Comparison of ENCODE assay signal across 8 cellular contexts in the genomic region with DNA sequence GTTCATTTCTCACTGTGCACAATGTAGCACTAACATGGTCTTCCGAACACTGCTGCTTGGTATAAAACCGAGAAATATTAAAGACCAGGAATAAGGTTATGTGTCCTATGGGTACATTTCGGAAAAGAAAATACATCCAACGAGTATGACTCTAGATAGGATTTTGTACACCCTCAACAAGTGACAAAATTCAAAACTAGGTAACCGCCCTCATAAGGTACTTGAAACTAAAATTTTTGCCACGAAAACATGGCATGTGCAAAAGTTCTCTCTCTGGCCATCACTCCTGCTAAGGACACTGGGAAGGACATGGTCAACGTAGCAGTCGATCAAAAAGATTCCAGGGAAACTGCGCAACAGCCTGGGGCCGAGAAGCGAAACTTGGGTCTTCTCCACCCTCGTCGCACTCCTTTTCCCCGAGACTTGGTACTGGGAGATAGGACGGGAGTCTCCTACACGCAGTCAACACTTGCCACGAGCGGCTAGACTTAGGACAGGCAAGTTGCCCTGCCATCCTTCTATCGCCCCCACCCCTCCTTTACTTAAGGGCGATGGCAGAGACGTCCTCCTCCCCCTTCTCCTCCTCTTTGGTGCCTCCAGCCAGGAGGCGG. TPM values are rescaled to one million over a fixed set of nuclear protein-coding genes. Genes with fewer than 3 reads are reported as not detected.
DNase-seq lines count a peak whose midpoint lies in the region; ATAC-seq and TF ChIP-seq lines count a peak whose summit lies in the region.

No MANE protein-coding gene starts in this region.

- H3K27ac Mint-ChIP-seq in activated T-cell treated with anti-CD3 and anti-CD28 coated beads, Interleukin-2, amount 50 U/mL, for 24 hours, result peak overlapping the region; percentile 100
- H3K27ac Mint-ChIP-seq in activated naive CD8-positive, alpha-beta T cell treated with anti-CD3 and anti-CD28 coated beads, Interleukin-2, amount 10 ng/mL, durations not matched to agents 7 days and 5 days, result peak overlapping the region; percentile 99

- peak overlapping the region; percentile 79 for H2BK120ac ChIP-seq in trophoblast cell (ENCODE audit: insufficient read depth, low read length, poor library complexity)

- POLR2A ChIA-PET in activated naive CD8-positive, alpha-beta T cell treated with anti-CD3 and anti-CD28 coated beads, Interleukin-2, amount 10 ng/mL, durations not matched to agents 7 days and 5 days (lab: Charles Lee), result interaction anchor here (1.2 to 4.8 kb wide), 6 partner anchors 10 to 273 kb away, joined by 3 to 86 read pairs (median 10); a partner anchor contains a TSS

- H3K79me2 ChIP-seq in KMS-11 (ENCODE audit: insufficient read depth, low read depth), result peaks cover 46% of the 10 kb centered on the region
- peaks cover 14% of the 10 kb centered on the region for H3K79me2 ChIP-seq in trophoblast cell (ENCODE audit: control insufficient read depth, insufficient read depth, low read length, poor library complexity)

- H3K27me3 ChIP-seq in KMS-11 (ENCODE audit: insufficient read depth, low read depth) (no peaks in the 10 kb centered on the region), heart right ventricle (no peaks in the 10 kb centered on the region), trophoblast cell (ENCODE audit: insufficient read depth, low read length) (no peaks in the 10 kb centered on the region)

- peak overlapping the region; percentile 96 for H3K27ac ChIP-seq in KMS-11
- H3K27ac ChIP-seq in heart right ventricle, result peak overlapping the region; percentile 95 to 100 (median 99)
- H3K27ac ChIP-seq in trophoblast cell (ENCODE audit: low read depth, low read length), result peak overlapping the region; percentile 98

- H3K4me3 ChIP-seq in KMS-11 (IDR thresholded peaks at IDR 0.05; ENCODE audit: insufficient read depth, low read depth, low read length), result peak overlapping the region; percentile 86
- H3K4me3 ChIP-seq in heart right ventricle, result peak overlapping the region; percentile 64 to 90 (median 79)
- peak overlapping the region; percentile 90 for H3K4me3 ChIP-seq in trophoblast cell (ENCODE audit: low read depth, low read length)

- peak overlapping the region; percentile 75 for H3K18ac ChIP-seq in trophoblast cell (ENCODE audit: low read length)

- peaks cover 59% of the 10 kb centered on the region for H3K4me1 Mint-ChIP-seq in activated T-cell treated with anti-CD3 and anti-CD28 coated beads, Interleukin-2, amount 50 U/mL, for 24 hours (ENCODE audit: low read depth)
- H3K4me1 Mint-ChIP-seq in activated naive CD8-positive, alpha-beta T cell treated with anti-CD3 and anti-CD28 coated beads, Interleukin-2, amount 10 ng/mL, durations not matched to agents 7 days and 5 days, result peaks cover 31% of the 10 kb centered on the region

- no peaks in the 10 kb centered on the region for H4K20me1 ChIP-seq in KMS-11 (ENCODE audit: insufficient read depth)

- H3K36me3 ChIP-seq in KMS-11 (ENCODE audit: insufficient read depth) (no peaks in the 10 kb centered on the region; the same call in 1 of the 2 replicates), heart right ventricle (peaks cover 0 to 30% (median 11%) of the 10 kb centered on the region in 9 donors), trophoblast cell (ENCODE audit: control insufficient read depth in 1 of 2, insufficient read depth in 2 of 2, low read length in 2 of 2) (peaks cover 0 to 2% of the 10 kb centered on the region in 2 experiments)

- H3K79me1 ChIP-seq in trophoblast cell (ENCODE audit: low read length), result peaks cover 15% of the 10 kb centered on the region

- no peak overlapping the region for H2BK12ac ChIP-seq in trophoblast cell (ENCODE audit: low read length)

- no peak for ATAC-seq in activated naive CD8-positive, alpha-beta T cell treated with anti-CD3 and anti-CD28 coated beads, Interleukin-2, amount 10 ng/mL, durations not matched to agents 7 days and 5 days (ENCODE audit: low read depth)
- ATAC-seq in heart right ventricle (peak; percentile 30 to 56 (median 46)), GM21723 (IDR thresholded peaks at IDR 0.05; ENCODE audit: unreplicated experiment) (no peak)

- no peaks in the 10 kb centered on the region for H3K9me3 Mint-ChIP-seq in activated T-cell treated with anti-CD3 and anti-CD28 coated beads, Interleukin-2, amount 50 U/mL, for 24 hours
- no peaks in the 10 kb centered on the region for H3K9me3 Mint-ChIP-seq in activated naive CD8-positive, alpha-beta T cell treated with anti-CD3 and anti-CD28 coated beads, Interleukin-2, amount 10 ng/mL, durations not matched to agents 7 days and 5 days

- H2AFZ ChIP-seq in KMS-11 (ENCODE audit: low read depth) (peak overlapping the region; percentile 80), trophoblast cell (ENCODE audit: insufficient read depth, low read length, poor library complexity) (peak overlapping the region; percentile 80)

- intact Hi-C loops in heart right ventricle (cut with DNase I), result loop anchor here in 6 of 10 donors (1.0 to 10.0 kb wide), 6 partner anchors 64 to 143 kb away; a partner anchor contains a TSS

- H4K8ac ChIP-seq in trophoblast cell (ENCODE audit: low read depth, low read length), result peak overlapping the region; percentile 87

- no peaks in the 10 kb centered on the region for H3K27me3 Mint-ChIP-seq in activated T-cell treated with anti-CD3 and anti-CD28 coated beads, Interleukin-2, amount 50 U/mL, for 24 hours
- H3K27me3 Mint-ChIP-seq in activated naive CD8-positive, alpha-beta T cell treated with anti-CD3 and anti-CD28 coated beads, Interleukin-2, amount 10 ng/mL, durations not matched to agents 7 days and 5 days, result no peaks in the 10 kb centered on the region

- peak overlapping the region; percentile 82 for H3K14ac ChIP-seq in trophoblast cell (ENCODE audit: low read length)

- peak overlapping the region; percentile 59 for H3K4ac ChIP-seq in trophoblast cell (ENCODE audit: low read depth, low read length)

- H2AK5ac ChIP-seq in trophoblast cell (ENCODE audit: low read length), result peak overlapping the region; percentile 44

- H3K23ac ChIP-seq in trophoblast cell (ENCODE audit: low read length), result no peak overlapping the region

- H3K4me2 ChIP-seq in KMS-11, result peak overlapping the region; percentile 72
- peak overlapping the region; percentile 63 for H3K4me2 ChIP-seq in trophoblast cell (ENCODE audit: low read length)

- peak overlapping the region; percentile 80 for H2BK5ac ChIP-seq in trophoblast cell (ENCODE audit: low read depth, low read length, poor library complexity)

- H3K4me1 ChIP-seq in KMS-11 (ENCODE audit: low read depth, poor library complexity, severe bottlenecking) (peaks cover 74% of the 10 kb centered on the region), heart right ventricle (peaks cover 3 to 58% (median 55%) of the 10 kb centered on the region in 9 donors), trophoblast cell (ENCODE audit: control insufficient read depth in 1 of 2, insufficient read depth in 2 of 2, low read length in 2 of 2) (peaks cover 0 to 5% of the 10 kb centered on the region in 2 experiments)

- no peak for TF ChIP-seq CTCF in KMS-11 (conservative IDR thresholded peaks at IDR 0.05; ENCODE audit: low read depth, low read length)
- TF ChIP-seq CTCF in heart right ventricle (IDR thresholded peaks at IDR 0.05), result no peak

- H3K9ac ChIP-seq in KMS-11 (peak overlapping the region; percentile 97), trophoblast cell (ENCODE audit: low read length) (peak overlapping the region; percentile 88)

- peak overlapping the region; percentile 89 for H4K12ac ChIP-seq in trophoblast cell (ENCODE audit: low read depth, low read length)

- no peak for DNase-seq in activated T-cell treated with anti-CD3 and anti-CD28 coated beads, Interleukin-2, amount 50 U/mL, for 24 hours
- no peak for DNase-seq in activated T-cell treated with anti-CD3 and anti-CD28 coated beads, Interleukin-2, amount 50 U/mL, for 48 hours
- no peak for DNase-seq in activated naive CD8-positive, alpha-beta T cell treated with anti-CD3 and anti-CD28 coated beads, Interleukin-2, amount 10 ng/mL, durations not matched to agents 7 days and 5 days
- DNase-seq in heart right ventricle (peak in 1 of 2 donors; percentile 92), trophoblast cell (peak; percentile 67 to 79), mesenteric fat pad (ENCODE audit: low spot score) (no peak)

- H3K4me3 Mint-ChIP-seq in activated T-cell treated with anti-CD3 and anti-CD28 coated beads, Interleukin-2, amount 50 U/mL, for 24 hours, result peak overlapping the region; percentile 94
- peak overlapping the region; percentile 94 for H3K4me3 Mint-ChIP-seq in activated naive CD8-positive, alpha-beta T cell treated with anti-CD3 and anti-CD28 coated beads, Interleukin-2, amount 10 ng/mL, durations not matched to agents 7 days and 5 days

- H3K9me3 ChIP-seq in heart right ventricle, result no peaks in the 10 kb centered on the region
- no peaks in the 10 kb centered on the region for H3K9me3 ChIP-seq in trophoblast cell (ENCODE audit: insufficient read depth, low read depth, low read length)

- H4K91ac ChIP-seq in trophoblast cell (ENCODE audit: low read depth, low read length), result peak overlapping the region; percentile 95

- peaks cover 53% of the 10 kb centered on the region for H3K36me3 Mint-ChIP-seq in activated T-cell treated with anti-CD3 and anti-CD28 coated beads, Interleukin-2, amount 50 U/mL, for 24 hours (ENCODE audit: low read depth)
- H3K36me3 Mint-ChIP-seq in activated naive CD8-positive, alpha-beta T cell treated with anti-CD3 and anti-CD28 coated beads, Interleukin-2, amount 10 ng/mL, durations not matched to agents 7 days and 5 days, result peaks cover 14% of the 10 kb centered on the region

- 1% methylated on average over 22 of the region's 22 CpGs for WGBS in heart right ventricle, 2 donors
- WGBS in trophoblast cell (ENCODE audit: extremely low coverage, insufficient coverage, insufficient read length), result no CpG with 5 or more reads among the region's 22 CpGs

RNA-seq across cellular contexts. Expression of a gene that starts 0.3 kb away (rescaled TPM):
- 10 to 100 TPM; 68.3 to 73.1 TPM for total RNA-seq in activated naive CD8-positive, alpha-beta T cell treated with anti-CD3 and anti-CD28 coated beads, Interleukin-2, amount 10 ng/mL, durations not matched to agents 7 days and 5 days
- total RNA-seq in heart right ventricle (10 to 100 TPM; 31.6 to 50.3 (median 46.0) TPM), mesenteric fat pad (42.6 TPM)
- 10 to 100 TPM; 13.4 to 19.2 TPM for polyA plus RNA-seq in heart right ventricle
- 24.4 and 27.7 TPM in 2 replicates for polyA plus RNA-seq in trophoblast cell (2013)

RNA-seq across cellular contexts. Expression of a gene that starts 4.1 kb away (rescaled TPM):
- total RNA-seq in activated naive CD8-positive, alpha-beta T cell treated with anti-CD3 and anti-CD28 coated beads, Interleukin-2, amount 10 ng/mL, durations not matched to agents 7 days and 5 days, result 10 to 100 TPM; 45.6 to 48.5 TPM
- 10 to 100 TPM; 43.2 to 63.3 (median 53.3) TPM for total RNA-seq in heart right ventricle
- 10 to 100 TPM in 1 of 2 donors, 1 to 10 TPM in 1; 8.1 to 16.0 TPM for polyA plus RNA-seq in heart right ventricle
- polyA plus RNA-seq in trophoblast cell (2013), result 74.2 and 76.8 TPM in 2 replicates
- total RNA-seq in mesenteric fat pad, result 85.3 TPM

Comparison
In these comparisons a context has a peak if more than half of its experiments do, and no peak if none do; other contexts are left out.
1. DNase-seq: peak in trophoblast cell (2 of 2); none in activated T-cell treated with anti-CD3 and anti-CD28 coated beads, Interleukin-2, amount 50 U/mL, for 24 hours (single experiment), activated T-cell treated with anti-CD3 and anti-CD28 coated beads, Interleukin-2, amount 50 U/mL, for 48 hours (0 of 2), activated naive CD8-positive, alpha-beta T cell treated with anti-CD3 and anti-CD28 coated beads, Interleukin-2, amount 10 ng/mL, durations not matched to agents 7 days and 5 days (single experiment) and mesenteric fat pad (single experiment).
2. ATAC-seq: peak in heart right ventricle (8 of 8); none in activated naive CD8-positive, alpha-beta T cell treated with anti-CD3 and anti-CD28 coated beads, Interleukin-2, amount 10 ng/mL, durations not matched to agents 7 days and 5 days (single experiment) and GM21723 (single experiment).
3. Peak in every context shown above with its lines, with median percentiles within 50 percentile points of each other: H3K27ac ChIP-seq and H3K4me3 ChIP-seq.